ENCODE assay signal across 8 cellular contexts in genomic region chr6:27019651-27020552, GRCh38.
DNase-seq lines count a peak whose midpoint lies in the region; ATAC-seq, FAIRE-seq and TF ChIP-seq lines count a peak whose summit lies in the region.

No MANE protein-coding gene starts in this region.

- DNase-seq in A549 (ENCODE audit: low read depth in 1 of 2, low spot score in 1 of 2) (peak; percentile 69 to 96), IMR-90 (peak; percentile 93), SK-N-SH (peak; percentile 87), amygdala (lab: John Stamatoyannopoulos, UW) (peak; percentile 23 to 90 (median 71)), right atrium auricular region (ENCODE audit: low spot score) (peak; percentile 89), pons (ENCODE audit: low spot score) (peak; percentile 89), uterus (peak; percentile 85)

- TF ChIP-seq RAD21 in A549 (conservative IDR thresholded peaks at IDR 0.05 in 1 of 2, IDR thresholded peaks at IDR 0.05 in 1 of 2): no peak
- TF ChIP-seq RAD21 in IMR-90 (IDR thresholded peaks at IDR 0.05; ENCODE audit: low read length): no peak
- TF ChIP-seq RAD21 in SK-N-SH (IDR thresholded peaks at IDR 0.05; ENCODE audit: low read length): no peak

- under 1% methylated on average over 29 of the region's 58 CpGs for WGBS in A549 (ENCODE audit: missing lambda C conversion rate)
- 0% methylated on average over 20 of the region's 58 CpGs; no CpG with 5 or more reads in 1 of the 2 experiments for WGBS in IMR-90 (ENCODE audit: extremely low coverage in 2 of 2, insufficient read length in 1 of 2), 2 experiments
- WGBS in SK-N-SH (ENCODE audit: low lambda C conversion rate): 1% methylated on average over 34 of the region's 58 CpGs

- H3K4ac ChIP-seq in IMR-90 (ENCODE audit: low read depth, low read length): peak overlapping the region; percentile 89

- peak overlapping the region; percentile 76; the same call in 1 of the 2 replicates for H3K23ac ChIP-seq in IMR-90 (ENCODE audit: low read depth, low read length)

- H3K4me1 ChIP-seq in A549: peaks cover 6% of the 10 kb centered on the region; the same call in 1 of the 3 replicates
- no peaks in the 10 kb centered on the region for H3K4me1 ChIP-seq in IMR-90 (ENCODE audit: control insufficient read depth, insufficient read depth, low read length)
- peaks cover 0 to 8% of the 10 kb centered on the region in 2 experiments; a peak in 2 of 4 replicates for H3K4me1 ChIP-seq in SK-N-SH (ENCODE audit: control insufficient read depth in 1 of 2, insufficient read depth in 2 of 2, low read depth in 1 of 2, low read length in 1 of 2)
- peaks cover 0 to 5% of the 10 kb centered on the region in 2 donors for H3K4me1 ChIP-seq in right atrium auricular region
- no peaks in the 10 kb centered on the region for H3K4me1 ChIP-seq in uterus

- no peaks in the 10 kb centered on the region; the same call in 1 of the 2 replicates for H3K9me1 ChIP-seq in IMR-90 (ENCODE audit: insufficient read depth, low read length)

- H3K4me2 ChIP-seq in A549 (peak overlapping the region; percentile 95), IMR-90 (ENCODE audit: low read depth, low read length) (peak overlapping the region; percentile 77), SK-N-SH (peak overlapping the region; percentile 79)

- peak overlapping the region; percentile 20; the same call in 1 of the 3 replicates for H2BK15ac ChIP-seq in IMR-90 (ENCODE audit: low read depth, low read length)

- no peaks in the 10 kb centered on the region for H3K9me3 ChIP-seq in A549
- no peaks in the 10 kb centered on the region for H3K9me3 ChIP-seq in IMR-90 (ENCODE audit: control insufficient read depth, insufficient read depth, low read length)
- H3K9me3 ChIP-seq in SK-N-SH: no peaks in the 10 kb centered on the region
- H3K9me3 ChIP-seq in right atrium auricular region: peaks cover 0 to 25% of the 10 kb centered on the region in 2 donors
- H3K9me3 ChIP-seq in uterus: peaks cover 0 to 14% of the 10 kb centered on the region in 2 donors

- H3K9me2 ChIP-seq in SK-N-SH: no peaks in the 10 kb centered on the region

- CTCF ChIA-PET in A549 (lab: Yijun Ruan, JAX): no interaction called here
- CTCF ChIA-PET in IMR-90 (lab: Yijun Ruan, JAX): interaction anchor here (0.7 kb wide), 1 partner anchor 84 kb away, joined by 3 read pairs; no protein-coding TSS in a partner anchor
- CTCF ChIA-PET in SK-N-SH (lab: Yijun Ruan, JAX): no interaction called here

- H3K56ac ChIP-seq in IMR-90 (ENCODE audit: extremely low read depth, insufficient read depth, low read length): peak overlapping the region; percentile 61

- H4K5ac ChIP-seq in IMR-90 (ENCODE audit: low read depth, low read length): peak overlapping the region; percentile 75

- TF ChIP-seq EP300 in A549 (IDR thresholded peaks at IDR 0.05): no peak
- TF ChIP-seq EP300 in SK-N-SH (IDR thresholded peaks at IDR 0.05; ENCODE audit: borderline replicate concordance in 1 of 2, low read depth in 1 of 2, low read length in 1 of 2): peak; percentile 26 to 37; a peak in 2 of 4 replicates

- H2AFZ ChIP-seq in IMR-90 (replicated peaks; ENCODE audit: low read length, poor library complexity): peak overlapping the region; percentile 99
- H2AFZ ChIP-seq in SK-N-SH (ENCODE audit: low read depth): peak overlapping the region; percentile 79

- FAIRE-seq in A549 (lab: Jason Lieb, UNC): no peak

- no peaks in the 10 kb centered on the region for H3K27me3 ChIP-seq in IMR-90 (ENCODE audit: control insufficient read depth, insufficient read depth, low read length)
- no peaks in the 10 kb centered on the region for H3K27me3 ChIP-seq in SK-N-SH (ENCODE audit: insufficient read depth)
- H3K27me3 ChIP-seq in right atrium auricular region: no peaks in the 10 kb centered on the region
- H3K27me3 ChIP-seq in uterus: no peaks in the 10 kb centered on the region

- TF ChIP-seq POLR2A in A549 (IDR thresholded peaks at IDR 0.05; ENCODE audit: low read length): peak; percentile 89
- peak; percentile 69 for TF ChIP-seq POLR2A in GM18951 (IDR thresholded peaks at IDR 0.05; ENCODE audit: extremely low read depth, insufficient read depth, insufficient read length)
- peak; percentile 74 for TF ChIP-seq POLR2A in IMR-90 (IDR thresholded peaks at IDR 0.05; ENCODE audit: low read depth, low read length)
- peak in 1 of 2 donors; percentile 65 for TF ChIP-seq POLR2A in uterus (IDR thresholded peaks at IDR 0.05)

- POLR2A ChIA-PET in A549 (lab: Yijun Ruan, JAX) (no interaction called here), IMR-90 (lab: Charles Lee; ENCODE audit: unreplicated experiment) (no interaction called here), SK-N-SH (lab: Yijun Ruan, JAX) (no interaction called here)

- H2BK20ac ChIP-seq in IMR-90 (ENCODE audit: low read depth, low read length): peak overlapping the region; percentile 24

- H3K9ac ChIP-seq in IMR-90 (ENCODE audit: low read depth, low read length): peak overlapping the region; percentile 76
- H3K9ac ChIP-seq in SK-N-SH: peak overlapping the region; percentile 76

- peak overlapping the region; percentile 75 for H2BK5ac ChIP-seq in IMR-90 (ENCODE audit: low read depth, low read length, poor library complexity, severe bottlenecking)

- H2AK9ac ChIP-seq in IMR-90 (replicated peaks; ENCODE audit: low read depth, low read length, poor library complexity): peak overlapping the region; percentile 82

- TF ChIP-seq CTCF in A549 (IDR thresholded peaks at IDR 0.05) (no peak), IMR-90 (conservative IDR thresholded peaks at IDR 0.05; ENCODE audit: low read depth, low read length) (no peak), SK-N-SH (IDR thresholded peaks at IDR 0.05) (no peak), right atrium auricular region (IDR thresholded peaks at IDR 0.05) (no peak), uterus (IDR thresholded peaks at IDR 0.05) (no peak)

- no TSS peak for BruUV-seq in IMR-90 (replicated peaks; lab: Mats Ljungman, UMichigan)

- peak overlapping the region; percentile 70 for H3K4me3 ChIP-seq in A549
- H3K4me3 ChIP-seq in IMR-90 (ENCODE audit: insufficient read depth, low read depth, low read length): peak overlapping the region; percentile 74
- peak overlapping the region; percentile 74 to 85 for H3K4me3 ChIP-seq in SK-N-SH (ENCODE audit: low read depth in 2 of 2, low read length in 1 of 2)
- H3K4me3 ChIP-seq in right atrium auricular region: peak overlapping the region; percentile 53 to 75
- peak overlapping the region; percentile 68 to 78 for H3K4me3 ChIP-seq in uterus

- H3K79me2 ChIP-seq in SK-N-SH (ENCODE audit: insufficient read depth): no peaks in the 10 kb centered on the region

- H3K79me1 ChIP-seq in IMR-90 (ENCODE audit: low read depth in 1 of 2, low read length in 2 of 2): no peaks in the 10 kb centered on the region

- H3K36me3 ChIP-seq in IMR-90 (ENCODE audit: control insufficient read depth, insufficient read depth, low read length): no peaks in the 10 kb centered on the region
- H3K36me3 ChIP-seq in SK-N-SH (replicated peaks in 1 of 2; ENCODE audit: control insufficient read depth in 1 of 2, insufficient read depth in 2 of 2, low read length in 1 of 2): no peaks in the 10 kb centered on the region
- no peaks in the 10 kb centered on the region for H3K36me3 ChIP-seq in right atrium auricular region
- no peaks in the 10 kb centered on the region for H3K36me3 ChIP-seq in uterus

- ATAC-seq in A549 (peak; percentile 98), IMR-90 (ENCODE audit: low read depth) (peak; percentile 94)

- H4K91ac ChIP-seq in IMR-90 (ENCODE audit: insufficient read depth, low read depth, low read length): peak overlapping the region; percentile 68

- peak overlapping the region; percentile 72 for H2BK120ac ChIP-seq in IMR-90 (ENCODE audit: low read depth, low read length)

- peak overlapping the region; percentile 37 for H3K18ac ChIP-seq in IMR-90 (ENCODE audit: low read depth, low read length)

- H3K27ac ChIP-seq in A549 (peak overlapping the region; percentile 90 to 95), IMR-90 (ENCODE audit: insufficient read depth, low read length) (peak overlapping the region; percentile 87), SK-N-SH (ENCODE audit: low read depth in 2 of 2, low read length in 1 of 2) (peak overlapping the region; percentile 78 to 98), right atrium auricular region (peak overlapping the region; percentile 89 to 90), uterus (peak overlapping the region; percentile 89 to 91)

- H4K8ac ChIP-seq in IMR-90 (ENCODE audit: low read depth in 2 of 2, low read length in 2 of 2): peak overlapping the region; percentile 58 to 81

- H4K20me1 ChIP-seq in IMR-90 (ENCODE audit: insufficient read depth, low read length) (no peaks in the 10 kb centered on the region), SK-N-SH (ENCODE audit: insufficient read depth) (no peaks in the 10 kb centered on the region)

- in situ Hi-C loops in GM18951 (cut with MboI; ENCODE audit: low sequenced_read_pairs, unreplicated experiment) (no loop called here), IMR-90 (cut with MboI; ENCODE audit: low sequenced_read_pairs) (no loop called here)

- dilution Hi-C loops in IMR-90 (cut with HindIII; ENCODE audit: low sequenced_read_pairs, unreplicated experiment): no loop called here

- intact Hi-C loops in IMR-90 (cut with micrococcal nuclease) (no loop called here), uterus (cut with DNase I; ENCODE audit: low total_unique reads) (no loop called here)

- no peak overlapping the region for H2AK5ac ChIP-seq in IMR-90 (ENCODE audit: low read depth, low read length)

- H3F3A ChIP-seq in SK-N-SH (replicated peaks; ENCODE audit: insufficient read depth): no peaks in the 10 kb centered on the region

- H3K14ac ChIP-seq in IMR-90 (replicated peaks; ENCODE audit: low read depth, low read length): peak overlapping the region; percentile 86

TF ChIP-seq in A549, 52 proteins besides CTCF, POLR2A, EP300 and RAD21 (continues in another document):
- TF ChIP-seq JUN (IDR thresholded peaks at IDR 0.05) (peak in 1 of 2 experiments; percentile 76; a peak in 4 of 5 replicates), ZC3H11A (IDR thresholded peaks at IDR 0.05) (no peak), PHF8 (IDR thresholded peaks at IDR 0.05; ENCODE audit: borderline replicate concordance, low read depth) (peak; percentile 64)

TF ChIP-seq in IMR-90, 13 proteins besides CTCF, POLR2A, EP300 and RAD21 (continues in another document):
- TF ChIP-seq CEBPB (IDR thresholded peaks at IDR 0.05; ENCODE audit: low read depth, low read length): peak; percentile 97
- TF ChIP-seq BHLHE40 (IDR thresholded peaks at IDR 0.05; ENCODE audit: low read depth, low read length): peak; percentile 73; the same call in 1 of the 2 replicates
- 0 out of 2 replicates have a peak, but pooled peaks have one; percentile 47 for TF ChIP-seq MXI1 (IDR thresholded peaks at IDR 0.05; ENCODE audit: borderline replicate concordance, low read depth, low read length)
- no peak for TF ChIP-seq MAFK (IDR thresholded peaks at IDR 0.05; ENCODE audit: low read depth, low read length)

TF ChIP-seq in SK-N-SH, 30 proteins besides CTCF, POLR2A, EP300 and RAD21 (continues in another document):
- peak; percentile 75; the same call in 1 of the 2 replicates for TF ChIP-seq RCOR1 (IDR thresholded peaks at IDR 0.05; ENCODE audit: low read length)
- no peak for TF ChIP-seq GATA2 (CRISPR knock-in tag; IDR thresholded peaks at IDR 0.05)

Comparison
In these comparisons a context has a peak if more than half of its experiments do, and no peak if none do; other contexts are left out.
1. Peak in every context shown above with its lines: DNase-seq, ATAC-seq, H3K4me3 ChIP-seq and H3K27ac ChIP-seq.